Comparison of ENCODE assay signal across 8 cellular contexts in genomic region chr14:73728106-73729014, GRCh38. TPM values are rescaled to one million over a fixed set of nuclear protein-coding genes. Genes with fewer than 3 reads are reported as not detected.
DNase-seq lines count a peak whose midpoint lies in the region; ATAC-seq and TF ChIP-seq lines count a peak whose summit lies in the region.

No MANE protein-coding gene starts in this region.

- H3K4me1 ChIP-seq in HUES6 (ENCODE audit: control insufficient read depth, insufficient read depth, low read length) (peaks cover 35% of the 10 kb centered on the region; the same call in 1 of the 2 replicates), OCI-LY1 (ENCODE audit: insufficient read depth, low read length, severe bottlenecking) (no peaks in the 10 kb centered on the region), mucosa of rectum (ENCODE audit: control insufficient read depth in 2 of 2, insufficient read depth in 2 of 2, low read length in 2 of 2) (peaks cover 18 to 54% of the 10 kb centered on the region in 2 donors)

- H3K36me3 ChIP-seq in HUES6 (ENCODE audit: control insufficient read depth, insufficient read depth, low read length): peaks cover 33% of the 10 kb centered on the region
- peaks cover 95% of the 10 kb centered on the region for H3K36me3 ChIP-seq in OCI-LY1 (ENCODE audit: insufficient read depth, low read length)
- H3K36me3 ChIP-seq in mucosa of rectum (ENCODE audit: control insufficient read depth in 2 of 2, insufficient read depth in 2 of 2, low read length in 2 of 2): peaks cover 50 to 55% of the 10 kb centered on the region in 2 donors

- H3K9ac ChIP-seq in HUES6 (ENCODE audit: low read length) (peak overlapping the region; percentile 10), OCI-LY1 (ENCODE audit: low read length) (no peak overlapping the region), mucosa of rectum (ENCODE audit: low read depth in 1 of 2, low read length in 2 of 2) (peak overlapping the region in 1 of 2 donors; percentile 44)

- H3K27me3 ChIP-seq in HUES6 (ENCODE audit: control insufficient read depth, insufficient read depth, low read length) (no peaks in the 10 kb centered on the region), OCI-LY1 (ENCODE audit: insufficient read depth, low read length) (no peaks in the 10 kb centered on the region), mucosa of rectum (ENCODE audit: control insufficient read depth in 2 of 2, insufficient read depth in 2 of 2, low read length in 2 of 2) (no peaks in the 10 kb centered on the region)

- DNase-seq in G401 (ENCODE audit: low spot score) (peak; percentile 82), epithelial cell of proximal tubule (ENCODE audit: low read depth) (no peak)
- peak; percentile 98 for DNase-seq in activated CD8-positive, alpha-beta memory T cell treated with anti-CD3 and anti-CD28 coated beads, Interleukin-2, amount 50 U/mL, for 48 hours
- DNase-seq in stimulated activated CD8-positive, alpha-beta memory T cell treated with anti-CD3 and anti-CD28 coated beads, Interleukin-4, amount 100 ng/mL, for 4 hours (ENCODE audit: low read depth in 2 of 2, low spot score in 1 of 2): peak; percentile 62 to 89

- no peaks in the 10 kb centered on the region for H3K9me2 ChIP-seq in OCI-LY1 (ENCODE audit: low read depth, low read length)

- H3F3A ChIP-seq in OCI-LY1 (ENCODE audit: insufficient read depth, low read length): no peaks in the 10 kb centered on the region

- H3K27ac ChIP-seq in HUES6 (ENCODE audit: low read depth, low read length): no peak overlapping the region
- no peak overlapping the region for H3K27ac ChIP-seq in OCI-LY1 (ENCODE audit: low read depth, low read length, poor library complexity, severe bottlenecking)
- H3K27ac ChIP-seq in mucosa of rectum (ENCODE audit: low read depth in 2 of 2, low read length in 2 of 2): peak overlapping the region; percentile 61 to 79

- H3K4me3 ChIP-seq in HUES6 (ENCODE audit: low read depth, low read length) (no peak overlapping the region), OCI-LY1 (ENCODE audit: low read depth, low read length, poor library complexity, severe bottlenecking) (no peak overlapping the region), epithelial cell of proximal tubule (ENCODE audit: low read depth, low read length) (no peak overlapping the region), mucosa of rectum (ENCODE audit: low read length in 2 of 2) (peak overlapping the region in 1 of 2 donors; percentile 5)

- H3K9me3 ChIP-seq in HUES6 (ENCODE audit: control insufficient read depth, insufficient read depth, low read depth, low read length) (no peaks in the 10 kb centered on the region), OCI-LY1 (ENCODE audit: low read length) (no peaks in the 10 kb centered on the region), mucosa of rectum (ENCODE audit: control insufficient read depth in 2 of 2, low read length in 2 of 2) (no peaks in the 10 kb centered on the region)

- H2AFZ ChIP-seq in OCI-LY1 (ENCODE audit: low read length): no peak overlapping the region

- H3K79me2 ChIP-seq in OCI-LY1 (ENCODE audit: insufficient read depth, low read length): no peaks in the 10 kb centered on the region

- in situ Hi-C loops in G401 (cut with HindIII; ENCODE audit: low sequenced_read_pairs): no loop called here

- ATAC-seq in HG03469 (IDR thresholded peaks at IDR 0.05; ENCODE audit: unreplicated experiment): no peak

- no peaks in the 10 kb centered on the region for H4K20me1 ChIP-seq in OCI-LY1 (ENCODE audit: insufficient read depth, low read length)

- peak; percentile 97 for TF ChIP-seq CTCF in OCI-LY1 (IDR thresholded peaks at IDR 0.05; ENCODE audit: low read length)
- TF ChIP-seq CTCF in epithelial cell of proximal tubule (conservative IDR thresholded peaks at IDR 0.05; ENCODE audit: low read depth, low read length): peak; percentile 97

- no peak overlapping the region for H3K4me2 ChIP-seq in OCI-LY1 (ENCODE audit: low read length)

RNA-seq across cellular contexts. Expression of gene PNMA1, which starts 14.2 kb away (rescaled TPM):
- 65.8 and 80.4 TPM in 2 replicates for total RNA-seq in G401 (2014; rRNA removed; shearing (Covaris generic))
- total RNA-seq in epithelial cell of proximal tubule: 22.9 and 23.6 TPM in 2 replicates

Comparison
In these comparisons a context has a peak if more than half of its experiments do, and no peak if none do; other contexts are left out.
1. H3K27ac ChIP-seq: peak in mucosa of rectum (2 of 2); none in HUES6 (single experiment) and OCI-LY1 (single experiment).